ENCODE assay signal across 22 cellular contexts in genomic region chr6:115591973-115592486, GRCh38.
DNase-seq lines count a peak whose midpoint lies in the region; ATAC-seq and TF ChIP-seq lines count a peak whose summit lies in the region.
"Had no signal": no experiment of that assay in that cellular context is flagged by ENCODE, and none has a peak within 500 bp of the region (broad histone marks: within the 10 kb centered on the region; RNA-seq: fewer than 3 reads in every experiment).

No MANE protein-coding gene starts in this region.

- DNase-seq in EH (ENCODE audit: low read depth) (peak; percentile 47), HCEC 1CT (peak; percentile 2), PC-9 (peak in 1 of 2 experiments; percentile 34), epithelial cell of esophagus (ENCODE audit: low read depth) (peak; percentile 18), transverse colon (no peak), NCI-H187 (lab: John Stamatoyannopoulos, UW) (no peak)
- DNase-seq in activated CD4-positive, CD25-positive, alpha-beta regulatory T cell (lab: John Stamatoyannopoulos, UW), result no peak
- DNase-seq: BE2C, Calu3, DMS153, DND-41, GDM1, MM.1S, NCI-H2029 treated with DMSO at 0.1 percent for 48 hours, NCI-H510A, NCI-H69, Right ventricle myocardium superior, T-helper 1 cell had no signal

- in situ Hi-C loops in transverse colon (cut with MboI; ENCODE audit: low pct_ligation_motif_present in 1 of 4, low pct_unique_long_range_greater_than_20kb in 1 of 4, low sequenced_read_pairs in 3 of 4), result no loop called here

- H3K79me2 ChIP-seq in PC-9 (ENCODE audit: low read depth), result no peaks in the 10 kb centered on the region

- intact Hi-C loops in PC-9 (cut with micrococcal nuclease; ENCODE audit: unreplicated experiment) (no loop called here), transverse colon (cut with DNase I; ENCODE audit: low total_unique reads) (no loop called here)

- peak overlapping the region; percentile 15; the same call in 1 of the 2 replicates for H2AFZ ChIP-seq in PC-9

- no peaks in the 10 kb centered on the region for H3K9me2 ChIP-seq in PC-9 (ENCODE audit: insufficient read depth)

- POLR2A ChIA-PET in PC-9 (lab: Charles Lee; ENCODE audit: unreplicated experiment), result no interaction called here

- TF ChIP-seq CTCF in PC-9 (conservative IDR thresholded peaks at IDR 0.05) (no peak), epithelial cell of esophagus (IDR thresholded peaks at IDR 0.05; ENCODE audit: insufficient read depth, low read depth, low read length, missing control alignments) (no peak), transverse colon (IDR thresholded peaks at IDR 0.05) (no peak)

- H3K27me3 ChIP-seq in PC-9 (ENCODE audit: insufficient read depth, low read depth) (no peaks in the 10 kb centered on the region), transverse colon (no peaks in the 10 kb centered on the region)
- H3K27me3 ChIP-seq: BE2C, SJSA1 had no signal

- H3K9me3 ChIP-seq in PC-9 (ENCODE audit: insufficient read depth, low read depth), result no peaks in the 10 kb centered on the region
- no peaks in the 10 kb centered on the region for H3K9me3 ChIP-seq in transverse colon
- H3K9me3 ChIP-seq: A549, BE2C, SJSA1 had no signal

- H3K36me3 ChIP-seq in PC-9 (ENCODE audit: low read depth), result no peaks in the 10 kb centered on the region
- no peaks in the 10 kb centered on the region for H3K36me3 ChIP-seq in transverse colon
- H3K36me3 ChIP-seq: BE2C, SJSA1 had no signal

- CTCF ChIA-PET in PC-9 (lab: Charles Lee), result no interaction called here

- H3K4me2 ChIP-seq in PC-9, result no peak overlapping the region
- H3K4me2 ChIP-seq: A549, KMS-11 had no signal

- ATAC-seq in HG03108 (IDR thresholded peaks at IDR 0.05; ENCODE audit: unreplicated experiment), result no peak
- ATAC-seq: A549 had no signal

- H3K27ac ChIP-seq in PC-9, result no peak overlapping the region
- no peak overlapping the region for H3K27ac ChIP-seq in transverse colon
- H3K27ac ChIP-seq: A549, KMS-11, SJSA1 had no signal

- no peak for TF ChIP-seq POLR2A in transverse colon (IDR thresholded peaks at IDR 0.05)

- H4K20me1 ChIP-seq in PC-9 (ENCODE audit: insufficient read depth), result no peaks in the 10 kb centered on the region

- no TSS peak for BruUV-seq in PC-9 (replicated peaks; lab: Mats Ljungman, UMichigan)

- H3F3A ChIP-seq in PC-9 (ENCODE audit: insufficient read depth, low read depth), result no peaks in the 10 kb centered on the region

- TF ChIP-seq EP300 in transverse colon (IDR thresholded peaks at IDR 0.05; ENCODE audit: low read depth), result no peak

- H3K4me1 ChIP-seq in PC-9 (replicated peaks; ENCODE audit: insufficient read depth) (no peaks in the 10 kb centered on the region), transverse colon (no peaks in the 10 kb centered on the region)
- H3K4me1 ChIP-seq: A549, BE2C, SJSA1 had no signal

- WGBS in transverse colon (ENCODE audit: low coverage in 1 of 2), 2 donors, result 76 to 81% methylated on average over 2 of the region's 2 CpGs

- H3K4me3 ChIP-seq in PC-9 (no peak overlapping the region), epithelial cell of esophagus (ENCODE audit: low read length) (no peak overlapping the region), transverse colon (no peak overlapping the region)
- H3K4me3 ChIP-seq: A549, SJSA1 had no signal

Comparison
In these comparisons a context has a peak if more than half of its experiments do, and no peak if none do; other contexts are left out.
1. DNase-seq: peak in EH (single experiment), HCEC 1CT (single experiment) and epithelial cell of esophagus (single experiment); none in transverse colon (single experiment), NCI-H187 (0 of 2) and activated CD4-positive, CD25-positive, alpha-beta regulatory T cell (0 of 4).